ENCODE assay signal across 19 cellular contexts in genomic region chr11:125968363-125968762, GRCh38. TPM values are rescaled to one million over a fixed set of nuclear protein-coding genes. Genes with fewer than 3 reads are reported as not detected.
A peak's percentile ranks its signal among the peaks of the same experiment; 100 is the strongest.
DNase-seq lines count a peak whose midpoint lies in the region; ATAC-seq, FAIRE-seq and TF ChIP-seq lines count a peak whose summit lies in the region.
"Had no signal": no experiment of that assay in that cellular context is flagged by ENCODE, and none has a peak within 500 bp of the region (broad histone marks: within the 10 kb centered on the region; RNA-seq: fewer than 3 reads in every experiment).

No MANE protein-coding gene starts in this region.

- H3K9me3 ChIP-seq in T-helper 17 cell (ENCODE audit: control insufficient read depth, low read length, poor library complexity, severe bottlenecking) (no peaks in the 10 kb centered on the region), small intestine (ENCODE audit: control insufficient read depth, low read depth) (no peaks in the 10 kb centered on the region), SJCRH30 (replicated peaks) (peaks cover 2% of the 10 kb centered on the region; the same call in 1 of the 2 replicates)

- H3K27ac ChIP-seq in small intestine (ENCODE audit: low read depth in 1 of 2, low read length in 1 of 2) (peak overlapping the region in 1 of 2 donors; percentile 44), SJCRH30 (no peak overlapping the region)
- H3K27ac ChIP-seq: brain microvascular endothelial cell, dorsolateral prefrontal cortex had no signal

- TF ChIP-seq CTCF in lower leg skin (IDR thresholded peaks at IDR 0.05): no peak

- H3K4me1 Mint-ChIP-seq in T-helper 17 cell: no peaks in the 10 kb centered on the region

- H3K27ac Mint-ChIP-seq in T-helper 17 cell: peak overlapping the region; percentile 66
- H3K27ac Mint-ChIP-seq: activated T-cell treated with anti-CD3 and anti-CD28 coated beads, Interleukin-2, amount 50 U/mL, for 24 hours had no signal

- intact Hi-C loops in lower leg skin (cut with DNase I; ENCODE audit: low total_unique reads): no loop called here

- H3K27me3 ChIP-seq in small intestine (ENCODE audit: control insufficient read depth in 2 of 2, insufficient read depth in 2 of 2, low read length in 2 of 2) (no peaks in the 10 kb centered on the region), SJCRH30 (no peaks in the 10 kb centered on the region)
- H3K27me3 ChIP-seq: brain microvascular endothelial cell, dorsolateral prefrontal cortex had no signal

- peaks cover 3% of the 10 kb centered on the region for H3K36me3 Mint-ChIP-seq in T-helper 17 cell (ENCODE audit: low read depth)
- H3K36me3 Mint-ChIP-seq: activated naive CD4-positive, alpha-beta T cell treated with anti-CD3 and anti-CD28 coated beads, Interleukin-2, amount 50 U/mL, for 72 hours had no signal

- H3K27me3 Mint-ChIP-seq in T-helper 17 cell: no peaks in the 10 kb centered on the region
- H3K27me3 Mint-ChIP-seq: activated T-cell treated with anti-CD3 and anti-CD28 coated beads, Interleukin-2, amount 50 U/mL, for 24 hours had no signal

- DNase-seq in NCI-H510A treated with DMSO at 0.1 percent for 48 hours (lab: John Stamatoyannopoulos, UW) (peak; percentile 22), NCI-H510A (lab: John Stamatoyannopoulos, UW) (no peak), T-helper 17 cell (no peak), iris pigment epithelial cell (ENCODE audit: low read depth) (peak; percentile 5), small intestine (peak; percentile 60), SJCRH30 (no peak), AG08396 (ENCODE audit: low spot score) (no peak), lower leg skin (ENCODE audit: low spot score in 2 of 2) (no peak)
- DNase-seq: 8988T; activated CD4-positive, alpha-beta T cell treated with anti-CD3 and anti-CD28 coated beads, Interleukin-2, amount 50 U/mL, for 4 hours; activated T-cell treated with anti-CD3 and anti-CD28 coated beads, Interleukin-2, amount 50 U/mL, for 24 hours; brain microvascular endothelial cell; dorsolateral prefrontal cortex; hippocampal formation; NCI-H146; stimulated activated CD4-positive, alpha-beta T cell treated with anti-CD3 and anti-CD28 coated beads, Interleukin-12 subunit alpha, Interleukin-12 subunit beta, amount 100 ng/mL, for 4 hours; stimulated activated naive CD4-positive, alpha-beta T cell had no signal

- no peak for ATAC-seq in T-helper 17 cell
- ATAC-seq: activated naive CD4-positive, alpha-beta T cell treated with anti-CD3 and anti-CD28 coated beads, Interleukin-2, amount 50 U/mL, for 72 hours had no signal

- no peak for TF ChIP-seq POLR2A in lower leg skin (IDR thresholded peaks at IDR 0.05)

- H3K4me3 ChIP-seq in small intestine (ENCODE audit: low read depth in 1 of 2, low read length in 2 of 2) (no peak overlapping the region), SJCRH30 (no peak overlapping the region), lower leg skin (ENCODE audit: low read depth, poor library complexity, severe bottlenecking) (no peak overlapping the region)
- H3K4me3 ChIP-seq: dorsolateral prefrontal cortex had no signal

- no peaks in the 10 kb centered on the region for H3K4me1 ChIP-seq in small intestine (ENCODE audit: control insufficient read depth in 2 of 2, insufficient read depth in 1 of 2, low read depth in 1 of 2, low read length in 1 of 2)
- H3K4me1 ChIP-seq in SJCRH30: no peaks in the 10 kb centered on the region

- no peak overlapping the region for H3K4me3 Mint-ChIP-seq in T-helper 17 cell
- H3K4me3 Mint-ChIP-seq: activated T-cell treated with anti-CD3 and anti-CD28 coated beads, Interleukin-2, amount 50 U/mL, for 24 hours had no signal

- no peak for FAIRE-seq in small intestine (lab: Jason Lieb, UNC)
- FAIRE-seq: urothelium cell line had no signal

- H3K36me3 ChIP-seq in small intestine (ENCODE audit: control insufficient read depth in 2 of 2, insufficient read depth in 2 of 2, low read length in 2 of 2): no peaks in the 10 kb centered on the region
- peaks cover 36% of the 10 kb centered on the region for H3K36me3 ChIP-seq in SJCRH30
- H3K36me3 ChIP-seq: brain microvascular endothelial cell had no signal

- 15 to 29% (median 17%) methylated on average over 7 of the region's 7 CpGs for WGBS in small intestine, 3 donors
- 43 to 49% methylated on average over 7 of the region's 7 CpGs for WGBS in lower leg skin, 2 donors

RNA-seq across cellular contexts. Expression of gene VSIG10L2, which starts 22.5 kb away (rescaled TPM):
- total RNA-seq in T-helper 17 cell (not detected), lower leg skin (1 to 10 TPM; 1.4 to 7.2 (median 4.5) TPM)
- polyA plus RNA-seq in small intestine: under 1 TPM in 1 of 3 donors, not detected in 2; 0.10 TPM
- total RNA-seq in SJCRH30 (2014; rRNA removed; shearing (Covaris generic)): 0.02 TPM in 1 of 2 replicates, not detected in the other
- total RNA-seq: activated naive CD4-positive, alpha-beta T cell treated with anti-CD3 and anti-CD28 coated beads, Interleukin-2, amount 50 U/mL, for 72 hours had no signal

Comparison
In these comparisons a context has a peak if more than half of its experiments do, and no peak if none do; other contexts are left out.
1. DNase-seq: peak in NCI-H510A treated with DMSO at 0.1 percent for 48 hours (single experiment), iris pigment epithelial cell (single experiment) and small intestine (single experiment); none in NCI-H510A (single experiment), T-helper 17 cell (0 of 3), SJCRH30 (0 of 2), AG08396 (single experiment) and lower leg skin (0 of 2).